8 cellular contexts compared by ENCODE assay signal in the genomic region with DNA sequence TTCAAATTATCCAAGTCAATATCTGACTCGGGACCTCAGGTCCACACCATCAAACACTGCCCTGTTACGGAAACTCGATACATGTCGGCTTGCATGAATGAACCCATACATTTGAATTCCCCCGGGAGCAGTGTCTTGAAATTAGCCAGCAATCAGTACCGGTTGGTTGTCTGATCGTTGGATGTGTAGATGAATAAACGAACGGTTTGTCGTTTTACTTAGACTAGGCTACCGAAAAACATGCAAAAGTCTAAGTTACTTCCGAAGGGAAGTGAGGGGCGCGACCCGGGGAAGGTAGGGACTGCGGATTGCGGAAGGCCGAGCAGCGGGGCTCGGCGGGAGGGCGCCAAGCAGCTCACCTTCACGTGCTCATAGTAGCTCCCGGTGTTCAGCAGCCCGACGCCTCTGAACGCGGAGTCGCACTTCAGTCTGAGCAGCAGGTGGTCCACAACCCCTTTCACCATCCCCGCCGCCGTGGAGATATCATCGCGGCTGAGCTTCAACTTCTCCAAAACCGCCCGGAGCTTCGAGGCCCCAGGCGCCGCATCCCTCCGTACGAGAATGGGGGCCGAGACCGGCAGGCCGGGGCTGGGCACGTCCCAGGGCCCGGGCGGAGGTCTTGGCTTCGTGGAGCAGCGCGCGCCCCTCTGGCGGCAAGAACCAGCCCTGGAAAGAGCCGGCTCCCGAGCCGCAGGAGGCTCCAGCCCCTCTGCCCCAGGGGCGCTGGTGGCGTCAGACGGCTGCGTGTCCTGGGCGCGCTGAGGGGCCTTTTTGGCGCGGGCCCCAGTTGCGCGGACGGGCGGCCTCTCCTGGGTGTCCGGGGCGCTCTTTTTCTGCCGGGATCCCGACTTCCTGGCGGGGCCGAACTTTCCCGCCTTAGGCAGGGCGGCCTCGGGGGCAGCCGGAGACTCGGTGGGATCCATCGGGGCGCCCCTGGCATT. TPM values are rescaled to one million over a fixed set of nuclear protein-coding genes. Genes with fewer than 3 reads are reported as not detected.
DNase-seq lines count a peak whose midpoint lies in the region; ATAC-seq, FAIRE-seq and TF ChIP-seq lines count a peak whose summit lies in the region.

No MANE protein-coding gene starts in this region.

- CTCF ChIA-PET in GM12878 (lab: Yijun Ruan, JAX) = interaction anchor here (0.6 to 3.8 kb wide), 16 partner anchors 10 to 281 kb away, joined by 3 to 31 read pairs (median 4); a partner anchor contains a TSS

- under 1% methylated on average over 80 of the region's 80 CpGs for WGBS in GM12878 (ENCODE audit: insufficient coverage, insufficient replicate concordance, low lambda C conversion rate, missing lambda C conversion rate)
- no CpG with 5 or more reads among the region's 80 CpGs for WGBS in iPS DF 6.9 (ENCODE audit: insufficient coverage, insufficient read length)

- RAD21 ChIA-PET in GM12878 (lab: Charles Lee; ENCODE audit: unreplicated experiment) = interaction anchor here (0.9 to 4.3 kb wide), 11 partner anchors 10 to 202 kb away, joined by 3 to 42 read pairs (median 8); a partner anchor contains a TSS

- POLR2A ChIA-PET in GM12878 (lab: Charles Lee) = interaction anchor here (0.6 to 3.2 kb wide), 11 partner anchors 8 to 203 kb away, joined by 3 to 42 read pairs (median 5); a partner anchor contains a TSS

- no peak for TF ChIP-seq CTCF in GM12878 (IDR thresholded peaks at IDR 0.05 in 2 of 3, conservative IDR thresholded peaks at IDR 0.05 in 1 of 3; ENCODE audit: control insufficient read depth in 2 of 3, extremely low read depth in 1 of 3, insufficient read depth in 1 of 3, low read depth in 3 of 3, low read length in 3 of 3)

- peak overlapping the region; percentile 97 for H3K9ac ChIP-seq in GM12878 (ENCODE audit: control insufficient read depth, insufficient read depth, low read length)

- TF ChIP-seq EP300 in GM12878 (IDR thresholded peaks at IDR 0.05; ENCODE audit: borderline replicate concordance in 1 of 2, control insufficient read depth in 1 of 2, low read depth in 2 of 2, low read length in 2 of 2) = no peak

- no peak for TF ChIP-seq RAD21 in GM12878 (IDR thresholded peaks at IDR 0.05; ENCODE audit: insufficient read depth, low read depth, low read length)

- H3K4me3 ChIP-seq in GM12878 (peak overlapping the region; percentile 91), iPS DF 6.9 (ENCODE audit: low read length) (peak overlapping the region; percentile 43; the same call in 1 of the 2 replicates), skin epidermis (peak overlapping the region; percentile 56 to 85 (median 70))

- DNase-seq in Daoy (ENCODE audit: low read depth) (peak; percentile 72), KBM-7 (peak; percentile 77), GM12878 (ENCODE audit: low read depth, low spot score) (no peak), iPS DF 6.9 (ENCODE audit: low read depth, low spot score) (no peak), NCI-H1105 treated with DMSO at 0.1 percent for 48 hours (lab: John Stamatoyannopoulos, UW) (no peak)
- DNase-seq in T-helper 2 cell treated with Interferon-gamma antibody and Interleukin-4, amounts not matched to agents 5 μg/mL and 100 μg/mL, for 36 hours (ENCODE audit: low spot score) = peak; percentile 35

- H3K27me3 Mint-ChIP-seq in T-helper 2 cell treated with Interferon-gamma antibody and Interleukin-4, amounts not matched to agents 5 μg/mL and 100 μg/mL, for 36 hours (ENCODE audit: low read depth) = no peaks in the 10 kb centered on the region

- TSS peak; percentile 73 for BruUV-seq in GM12878 (replicated peaks; lab: Mats Ljungman, UMichigan)

- FAIRE-seq in GM12878 (lab: Jason Lieb, UNC) = peak; percentile 62

- H3K4me1 Mint-ChIP-seq in T-helper 2 cell treated with Interferon-gamma antibody and Interleukin-4, amounts not matched to agents 5 μg/mL and 100 μg/mL, for 36 hours (ENCODE audit: low read depth) = peaks cover 23% of the 10 kb centered on the region

- H2AFZ ChIP-seq in GM12878 (ENCODE audit: control insufficient read depth, low read depth, low read length) = peak overlapping the region; percentile 59

- in situ Hi-C loops in KBM-7 (cut with MboI; ENCODE audit: low pct_unique_long_range_greater_than_20kb, low sequenced_read_pairs) = no loop called here
- in situ Hi-C loops in GM12878 (cut with MboI) = no loop called here

- ATAC-seq in GM21528 (IDR thresholded peaks at IDR 0.05; ENCODE audit: low FRiP score, unreplicated experiment) = peak; percentile 67
- peak; percentile 72 for ATAC-seq in GM12878

- H3K4me3 Mint-ChIP-seq in T-helper 2 cell treated with Interferon-gamma antibody and Interleukin-4, amounts not matched to agents 5 μg/mL and 100 μg/mL, for 36 hours = peak overlapping the region; percentile 91

- H3K27ac Mint-ChIP-seq in T-helper 2 cell treated with Interferon-gamma antibody and Interleukin-4, amounts not matched to agents 5 μg/mL and 100 μg/mL, for 36 hours = peak overlapping the region; percentile 86

- H3K9me3 ChIP-seq in GM12878 (replicated peaks; ENCODE audit: control insufficient read depth, insufficient read depth, low read length) = no peaks in the 10 kb centered on the region
- H3K9me3 ChIP-seq in iPS DF 6.9 (ENCODE audit: control insufficient read depth, insufficient read depth, low read length) = no peaks in the 10 kb centered on the region

- no peaks in the 10 kb centered on the region for H4K20me1 ChIP-seq in GM12878 (ENCODE audit: control insufficient read depth, insufficient read depth)

- H3K27ac ChIP-seq in GM12878 (ENCODE audit: control insufficient read depth, insufficient read depth) (peak overlapping the region; percentile 95), iPS DF 6.9 (ENCODE audit: low read length) (no peak overlapping the region), skin epidermis (peak overlapping the region; percentile 70 to 97 (median 87))

- H3K36me3 Mint-ChIP-seq in T-helper 2 cell treated with Interferon-gamma antibody and Interleukin-4, amounts not matched to agents 5 μg/mL and 100 μg/mL, for 36 hours (ENCODE audit: low read depth) = peaks cover 35% of the 10 kb centered on the region

- H3K4me1 ChIP-seq in GM12878 (ENCODE audit: control insufficient read depth, insufficient read depth, low read length) (0 out of 2 replicates have a peak, but pooled peaks cover 3% of the 10 kb centered on the region), iPS DF 6.9 (ENCODE audit: control insufficient read depth, insufficient read depth, low read length) (no peaks in the 10 kb centered on the region)

- TF ChIP-seq POLR2A in GM12878 (IDR thresholded peaks at IDR 0.05; ENCODE audit: low read depth, low read length) = peak; percentile 84

- intact Hi-C loops in GM12878 (cut with micrococcal nuclease; ENCODE audit: unreplicated experiment) = loop anchor here (2.0 to 5.0 kb wide), 3 partner anchors 65 to 201 kb away; a partner anchor contains a TSS

- H3K9me3 Mint-ChIP-seq in T-helper 2 cell treated with Interferon-gamma antibody and Interleukin-4, amounts not matched to agents 5 μg/mL and 100 μg/mL, for 36 hours = no peaks in the 10 kb centered on the region

- H3K27me3 ChIP-seq in GM12878 (replicated peaks in 1 of 2; ENCODE audit: control insufficient read depth in 2 of 2, insufficient read depth in 2 of 2, low read length in 1 of 2) = no peaks in the 10 kb centered on the region
- H3K27me3 ChIP-seq in iPS DF 6.9 (ENCODE audit: control insufficient read depth, insufficient read depth, low read length) = no peaks in the 10 kb centered on the region

- H3K36me3 ChIP-seq in GM12878 (ENCODE audit: control insufficient read depth in 2 of 2, insufficient read depth in 2 of 2, low read length in 1 of 2) = no peaks in the 10 kb centered on the region
- H3K36me3 ChIP-seq in iPS DF 6.9 (ENCODE audit: control insufficient read depth, insufficient read depth, low read length) = no peaks in the 10 kb centered on the region

- H3K4me2 ChIP-seq in GM12878 (ENCODE audit: control insufficient read depth, insufficient read depth) = peak overlapping the region; percentile 90

- H3K79me2 ChIP-seq in GM12878 (ENCODE audit: control insufficient read depth, insufficient read depth, low read length) = peaks cover 52% of the 10 kb centered on the region

- SMC1A ChIA-PET in GM12878 (lab: Charles Lee; ENCODE audit: uncharacterized antibody, unreplicated experiment) = interaction anchor here (0.6 to 3.4 kb wide), 13 partner anchors 9 to 202 kb away, joined by 3 to 23 read pairs (median 5); a partner anchor contains a TSS

RNA-seq across cellular contexts. Expression of a gene that starts 0.7 kb away (rescaled TPM):
- 37.3 and 46.2 TPM in 2 replicates for total RNA-seq in Daoy (2014; rRNA removed; shearing (Covaris generic))
- 86.6 and 88.2 TPM in 2 replicates for total RNA-seq in GM12878 (2013; cell fraction: nucleolus; rRNA removed)
- total RNA-seq in GM12878 (2014; rRNA removed) (30.2 and 32.5 TPM in 2 replicates), GM12878 (2014; rRNA removed; fragmentation: Illumina TruSeq; extraction: Trizol) (23.5 and 24.9 TPM in 2 replicates), GM12878 (2021) (25.7 and 25.8 TPM in 2 replicates)
- polyA plus RNA-seq in GM12878 (2011; ENCODE audit: low read depth) = 3.7 TPM
- polyA plus RNA-seq in GM12878 (2011; rRNA removed) (15.3 and 23.3 TPM in 2 replicates), GM12878 (2014; fragmentation: Illumina TruSeq; extraction: Trizol) (13.1 and 15.5 TPM in 2 replicates), GM12878 (2014; fragmentation: Nextera tagmentation; extraction: Ambion mirVana) (1 to 10 TPM; 4.7 to 7.9 TPM), GM12878 (2014; rRNA removed) (16.9 and 19.9 TPM in 2 replicates), GM12878 (2016; fragmentation: Nextera tagmentation; extraction: Ambion mirVana) (10 to 100 TPM; 24.2 to 25.5 TPM)
- 8.1 and 9.3 TPM in 2 replicates for polyA plus RNA-seq in GM12878 (2011; cell fraction: cytosol; rRNA removed)
- 9.7 and 17.6 TPM in 2 replicates for polyA plus RNA-seq in GM12878 (2011; cell fraction: nucleus; rRNA removed)
- 6.1 and 6.3 TPM in 2 replicates for polyA plus RNA-seq in GM12878 (2012)
- 9.0 and 10.5 TPM in 2 replicates for polyA minus RNA-seq in GM12878 (2011; rRNA and poly(A)+ RNA removed)
- polyA minus RNA-seq in GM12878 (2011; cell fraction: cytosol; rRNA and poly(A)+ RNA removed) = 10.3 and 14.2 TPM in 2 replicates
- 13.5 and 29.7 TPM in 2 replicates for polyA minus RNA-seq in GM12878 (2011; cell fraction: nucleus; rRNA and poly(A)+ RNA removed)

RNA-seq across cellular contexts. Expression of a gene that starts 10.1 kb away (rescaled TPM):
- 42.0 and 44.0 TPM in 2 replicates for total RNA-seq in Daoy (2014; rRNA removed; shearing (Covaris generic))
- total RNA-seq in GM12878 (2013; cell fraction: nucleolus; rRNA removed) = 80.2 and 92.1 TPM in 2 replicates
- total RNA-seq in GM12878 (2014; rRNA removed) (40.4 and 41.8 TPM in 2 replicates), GM12878 (2014; rRNA removed; fragmentation: Illumina TruSeq; extraction: Trizol) (35.2 and 40.8 TPM in 2 replicates), GM12878 (2021) (30.2 and 30.7 TPM in 2 replicates)
- 11.0 TPM for polyA plus RNA-seq in GM12878 (2011; ENCODE audit: low read depth)
- polyA plus RNA-seq in GM12878 (2011; rRNA removed) (35.5 and 42.0 TPM in 2 replicates), GM12878 (2014; fragmentation: Illumina TruSeq; extraction: Trizol) (29.4 and 38.0 TPM in 2 replicates), GM12878 (2014; fragmentation: Nextera tagmentation; extraction: Ambion mirVana) (10 to 100 TPM; 24.8 to 28.0 TPM), GM12878 (2014; rRNA removed) (25.5 and 26.4 TPM in 2 replicates), GM12878 (2016; fragmentation: Nextera tagmentation; extraction: Ambion mirVana) (10 to 100 TPM; 45.1 to 53.6 TPM)
- 37.7 and 61.3 TPM in 2 replicates for polyA plus RNA-seq in GM12878 (2011; cell fraction: cytosol; rRNA removed)
- 59.3 and 94.5 TPM in 2 replicates for polyA plus RNA-seq in GM12878 (2011; cell fraction: nucleus; rRNA removed)
- 15.1 and 19.1 TPM in 2 replicates for polyA plus RNA-seq in GM12878 (2012)
- 49.0 and 62.7 TPM in 2 replicates for polyA minus RNA-seq in GM12878 (2011; rRNA and poly(A)+ RNA removed)
- 22.2 and 25.3 TPM in 2 replicates for polyA minus RNA-seq in GM12878 (2011; cell fraction: cytosol; rRNA and poly(A)+ RNA removed)
- polyA minus RNA-seq in GM12878 (2011; cell fraction: nucleus; rRNA and poly(A)+ RNA removed) = 43.8 and 57.9 TPM in 2 replicates

RNA-seq across cellular contexts. Expression of a gene that starts 56.8 kb away (rescaled TPM):
- not detected in 2 replicates for total RNA-seq in Daoy (2014; rRNA removed; shearing (Covaris generic))
- total RNA-seq in GM12878 (2013; cell fraction: nucleolus; rRNA removed) = not detected in 2 replicates
- total RNA-seq in GM12878 (2014; rRNA removed) = not detected in 2 replicates
- not detected in 2 replicates for total RNA-seq in GM12878 (2014; rRNA removed; fragmentation: Illumina TruSeq; extraction: Trizol)
- total RNA-seq in GM12878 (2021) = 0.08 TPM in 1 of 2 replicates, not detected in the other
- not detected for polyA plus RNA-seq in GM12878 (2011; ENCODE audit: low read depth)
- polyA plus RNA-seq in GM12878 (2011; rRNA removed) = not detected in 2 replicates
- polyA plus RNA-seq in GM12878 (2011; cell fraction: cytosol; rRNA removed) = not detected in 2 replicates
- polyA plus RNA-seq in GM12878 (2011; cell fraction: nucleus; rRNA removed) = not detected in 2 replicates
- 0.06 and 0.24 TPM in 2 replicates for polyA plus RNA-seq in GM12878 (2012)
- not detected in 2 replicates for polyA plus RNA-seq in GM12878 (2014; fragmentation: Illumina TruSeq; extraction: Trizol)
- polyA plus RNA-seq in GM12878 (2014; fragmentation: Nextera tagmentation; extraction: Ambion mirVana) = not detected
- not detected in 2 replicates for polyA plus RNA-seq in GM12878 (2014; rRNA removed)
- polyA plus RNA-seq in GM12878 (2016; fragmentation: Nextera tagmentation; extraction: Ambion mirVana) = under 1 TPM in 1 of 2 experiments, not detected in 1; 0.12 TPM
- not detected in 2 replicates for polyA minus RNA-seq in GM12878 (2011; rRNA and poly(A)+ RNA removed)
- polyA minus RNA-seq in GM12878 (2011; cell fraction: cytosol; rRNA and poly(A)+ RNA removed) = not detected in 2 replicates
- not detected in 2 replicates for polyA minus RNA-seq in GM12878 (2011; cell fraction: nucleus; rRNA and poly(A)+ RNA removed)

Comparison
In these comparisons a context has a peak if more than half of its experiments do, and no peak if none do; other contexts are left out.
1. DNase-seq: peak in Daoy (single experiment), KBM-7 (single experiment) and T-helper 2 cell treated with Interferon-gamma antibody and Interleukin-4, amounts not matched to agents 5 μg/mL and 100 μg/mL, for 36 hours (single experiment); none in GM12878 (single experiment), iPS DF 6.9 (single experiment) and NCI-H1105 treated with DMSO at 0.1 percent for 48 hours (single experiment).
2. Peak in every context shown above with its lines, with median percentiles within 50 percentile points of each other: H3K4me3 ChIP-seq.